In the genomic region with DNA sequence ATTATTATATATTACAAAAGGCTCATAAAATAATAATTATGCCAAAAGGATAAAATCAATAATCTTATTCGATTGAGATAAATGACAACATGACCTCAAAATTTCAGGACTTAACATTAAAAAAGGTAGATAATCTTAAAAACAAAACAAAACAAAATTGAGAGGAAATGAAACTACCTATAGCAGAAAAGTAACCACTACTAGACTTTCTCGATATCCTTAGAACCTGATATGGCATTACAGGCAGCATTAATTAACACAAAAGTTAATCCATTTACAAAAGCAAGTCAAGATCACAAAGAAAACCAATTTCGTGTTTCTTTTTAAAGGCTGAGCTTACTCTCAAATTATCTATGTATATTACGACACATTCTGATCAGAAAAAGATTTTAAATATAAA, we compare ENCODE assay signal across 21 cellular contexts.
"Had no signal": no experiment of that assay in that cellular context is flagged by ENCODE, and none has a peak within 500 bp of the region (broad histone marks: within the 10 kb centered on the region; RNA-seq: fewer than 3 reads in every experiment).

No MANE protein-coding gene starts in this region.

- H3K36me3 ChIP-seq: thoracic aorta had no signal

- H3K27ac Mint-ChIP-seq: activated CD4-positive, alpha-beta T cell treated with anti-CD3 and anti-CD28 coated beads, Interleukin-2, amount 10 ng/mL, durations not matched to agents 7 days and 5 days; activated CD8-positive, alpha-beta T cell treated with anti-CD3 and anti-CD28 coated beads, Interleukin-2, amount 10 ng/mL, durations not matched to agents 7 days and 5 days; activated naive CD8-positive, alpha-beta T cell treated with anti-CD3 and anti-CD28 coated beads, Interleukin-2, amount 50 U/mL, for 24 hours; activated T-helper 1 cell treated with anti-CD3 and anti-CD28 coated beads, Interleukin-12 subunit alpha, Interleukin-12 subunit beta, Interleukin-2, Interleukin-4 antibody, amounts not matched to agents 30 ng/mL and 10 ng/mL and 1 ng/mL, durations not matched to agents 14 hours and 24 hours and 36 hours; naive B cell; progenitor cell of endocrine pancreas had no signal

- ATAC-seq: activated CD8-positive, alpha-beta T cell treated with anti-CD3 and anti-CD28 coated beads, Interleukin-2, amount 10 ng/mL, durations not matched to agents 7 days and 5 days; activated naive CD8-positive, alpha-beta T cell treated with anti-CD3 and anti-CD28 coated beads, Interleukin-2, amount 50 U/mL, for 24 hours; left lobe of liver; lower lobe of right lung had no signal

- H3K27me3 Mint-ChIP-seq: activated CD4-positive, alpha-beta T cell treated with anti-CD3 and anti-CD28 coated beads, Interleukin-2, amount 10 ng/mL, durations not matched to agents 7 days and 5 days; activated naive CD8-positive, alpha-beta T cell treated with anti-CD3 and anti-CD28 coated beads, Interleukin-2, amount 50 U/mL, for 24 hours; naive B cell; progenitor cell of endocrine pancreas had no signal

- H3K4me3 Mint-ChIP-seq: activated CD4-positive, alpha-beta T cell treated with anti-CD3 and anti-CD28 coated beads, Interleukin-2, amount 10 ng/mL, durations not matched to agents 7 days and 5 days; activated CD8-positive, alpha-beta T cell treated with anti-CD3 and anti-CD28 coated beads, Interleukin-2, amount 10 ng/mL, durations not matched to agents 7 days and 5 days; activated naive CD8-positive, alpha-beta T cell treated with anti-CD3 and anti-CD28 coated beads, Interleukin-2, amount 50 U/mL, for 24 hours; activated T-helper 1 cell treated with anti-CD3 and anti-CD28 coated beads, Interleukin-12 subunit alpha, Interleukin-12 subunit beta, Interleukin-2, Interleukin-4 antibody, amounts not matched to agents 30 ng/mL and 10 ng/mL and 1 ng/mL, durations not matched to agents 14 hours and 24 hours and 36 hours; naive B cell had no signal

- H3K27ac ChIP-seq: lower lobe of right lung, spleen, thoracic aorta, upper lobe of left lung, VCaP had no signal

- H3K4me1 ChIP-seq: lower lobe of right lung, upper lobe of left lung had no signal

- H3K9me3 ChIP-seq: lower lobe of right lung, spleen, thoracic aorta, upper lobe of left lung had no signal

- H3K9me3 Mint-ChIP-seq: activated CD4-positive, alpha-beta T cell treated with anti-CD3 and anti-CD28 coated beads, Interleukin-2, amount 10 ng/mL, durations not matched to agents 7 days and 5 days; activated naive CD8-positive, alpha-beta T cell treated with anti-CD3 and anti-CD28 coated beads, Interleukin-2, amount 50 U/mL, for 24 hours; activated T-helper 1 cell treated with anti-CD3 and anti-CD28 coated beads, Interleukin-12 subunit alpha, Interleukin-12 subunit beta, Interleukin-2, Interleukin-4 antibody, amounts not matched to agents 30 ng/mL and 10 ng/mL and 1 ng/mL, durations not matched to agents 14 hours and 24 hours and 36 hours; naive B cell had no signal

- H3K4me3 ChIP-seq: lower lobe of right lung, spleen, thoracic aorta, upper lobe of left lung had no signal

- DNase-seq: activated CD4-positive, alpha-beta T cell treated with anti-CD3 and anti-CD28 coated beads, Interleukin-2, amount 10 ng/mL, durations not matched to agents 7 days and 5 days; activated CD4-positive, CD25-positive, alpha-beta regulatory T cell treated with anti-CD3 and anti-CD28 coated beads, Interleukin-2, amount 50 U/mL, for 72 hours; activated CD8-positive, alpha-beta T cell treated with anti-CD3 and anti-CD28 coated beads, Interleukin-2, amount 10 ng/mL, durations not matched to agents 7 days and 5 days; activated gamma-delta T cell; activated naive CD4-positive, alpha-beta T cell treated with anti-CD3 and anti-CD28 coated beads, Interleukin-2, amount 50 U/mL, for 16 hours; activated naive CD8-positive, alpha-beta T cell treated with anti-CD3 and anti-CD28 coated beads, Interleukin-2, amount 50 U/mL, for 24 hours; cerebellar nuclear complex; cortex of kidney; kidney; lower lobe of right lung; naive B cell; spleen; stimulated activated CD4-positive, alpha-beta T cell treated with anti-CD3 and anti-CD28 coated beads, Interleukin-4, amount 100 ng/mL, for 1 hour; stimulated activated naive CD4-positive, alpha-beta T cell treated with Interleukin-2 at 50 U/mL for 16 hours; upper lobe of left lung had no signal

- FAIRE-seq: endometrium had no signal

- H3K27me3 ChIP-seq: spleen, upper lobe of left lung had no signal
